13 cellular contexts compared by ENCODE assay signal in genomic region chr1:234869182-234870019, GRCh38.
DNase-seq lines count a peak whose midpoint lies in the region; ATAC-seq and TF ChIP-seq lines count a peak whose summit lies in the region.
"Had no signal": no experiment of that assay in that cellular context is flagged by ENCODE, and none has a peak within 500 bp of the region (broad histone marks: within the 10 kb centered on the region; RNA-seq: fewer than 3 reads in every experiment).

No MANE protein-coding gene starts in this region.

- no peak overlapping the region for H3K4me2 ChIP-seq in SK-N-SH

- H3K9me3 Mint-ChIP-seq in stimulated activated naive B cell treated with anti-CD40 and anti-IgM and Interleukin-4, amounts not matched to agents 10 μg/mL and 1 μg/mL and 100 μg/mL, for 72 hours = peaks cover 0 to 2% of the 10 kb centered on the region in 2 donors
- no peaks in the 10 kb centered on the region for H3K9me3 Mint-ChIP-seq in naive thymus-derived CD8-positive, alpha-beta T cell
- H3K9me3 Mint-ChIP-seq: naive B cell had no signal

- no peaks in the 10 kb centered on the region for H3K36me3 ChIP-seq in SK-N-SH (replicated peaks in 1 of 2; ENCODE audit: control insufficient read depth in 1 of 2, insufficient read depth in 2 of 2, low read length in 1 of 2)

- no peaks in the 10 kb centered on the region for H3K27me3 Mint-ChIP-seq in stimulated activated naive B cell treated with anti-CD40 and anti-IgM and Interleukin-4, amounts not matched to agents 10 μg/mL and 1 μg/mL and 100 μg/mL, for 72 hours
- no peaks in the 10 kb centered on the region for H3K27me3 Mint-ChIP-seq in naive thymus-derived CD8-positive, alpha-beta T cell
- H3K27me3 Mint-ChIP-seq: naive B cell had no signal

- no peak for TF ChIP-seq RAD21 in SK-N-SH (IDR thresholded peaks at IDR 0.05; ENCODE audit: low read length)

- ATAC-seq in left ventricle myocardium superior (no peak), right cardiac atrium (no peak)
- ATAC-seq in stimulated activated naive B cell treated with anti-CD40 and anti-IgM and Interleukin-4, amounts not matched to agents 10 μg/mL and 1 μg/mL and 100 μg/mL, for 72 hours (replicated peaks) = no peak
- ATAC-seq in naive thymus-derived CD8-positive, alpha-beta T cell = no peak
- ATAC-seq: WTC11 had no signal

- peak; percentile 57 for DNase-seq in cardiac septum (ENCODE audit: low spot score)
- no peak for DNase-seq in left ventricle myocardium superior
- peak; percentile 74 for DNase-seq in NCI-H82 treated with DMSO at 0.1 percent for 48 hours (lab: John Stamatoyannopoulos, UW; ENCODE audit: unreplicated experiment)
- peak in 1 of 3 donors; percentile 44 for DNase-seq in right cardiac atrium
- DNase-seq in stimulated activated naive B cell treated with anti-CD40 and anti-IgM and Interleukin-4, amounts not matched to agents 10 μg/mL and 1 μg/mL and 100 μg/mL, for 72 hours = no peak
- DNase-seq in naive thymus-derived CD8-positive, alpha-beta T cell = no peak
- no peak for DNase-seq in kidney glomerular epithelial cell (lab: John Stamatoyannopoulos, UW)
- no peak for DNase-seq in SK-N-SH
- DNase-seq: anterior cingulate cortex, naive B cell, NCI-H1930, NCI-H748 treated with DMSO at 0.1 percent for 48 hours had no signal

- no peak overlapping the region for H3K4me3 Mint-ChIP-seq in stimulated activated naive B cell treated with anti-CD40 and anti-IgM and Interleukin-4, amounts not matched to agents 10 μg/mL and 1 μg/mL and 100 μg/mL, for 72 hours
- H3K4me3 Mint-ChIP-seq in naive thymus-derived CD8-positive, alpha-beta T cell = no peak overlapping the region
- H3K4me3 Mint-ChIP-seq: WTC11 had no signal

- no peaks in the 10 kb centered on the region for H4K20me1 ChIP-seq in SK-N-SH (ENCODE audit: insufficient read depth)

- H3K27ac Mint-ChIP-seq in stimulated activated naive B cell treated with anti-CD40 and anti-IgM and Interleukin-4, amounts not matched to agents 10 μg/mL and 1 μg/mL and 100 μg/mL, for 72 hours = peak overlapping the region; percentile 1
- peak overlapping the region in 4 of 10 donors; percentile 18 to 52 (median 48) for H3K27ac Mint-ChIP-seq in naive thymus-derived CD8-positive, alpha-beta T cell
- H3K27ac Mint-ChIP-seq: WTC11 had no signal

- CTCF ChIA-PET in SK-N-SH (lab: Yijun Ruan, JAX) = interaction anchor here (1.0 kb wide), 1 partner anchor 89 kb away, joined by 3 read pairs; no protein-coding TSS in a partner anchor

- H3K9me3 ChIP-seq in right cardiac atrium (ENCODE audit: control insufficient read depth, low read length) (no peaks in the 10 kb centered on the region), SK-N-SH (no peaks in the 10 kb centered on the region)

- POLR2A ChIA-PET in naive thymus-derived CD8-positive, alpha-beta T cell (lab: Charles Lee) = no interaction called here
- POLR2A ChIA-PET in SK-N-SH (lab: Yijun Ruan, JAX) = no interaction called here

- H3K4me1 ChIP-seq in right cardiac atrium (ENCODE audit: control insufficient read depth, insufficient read depth, low read length) (peaks cover 18% of the 10 kb centered on the region), SK-N-SH (ENCODE audit: control insufficient read depth in 1 of 2, insufficient read depth in 2 of 2, low read depth in 1 of 2, low read length in 1 of 2) (peaks cover 0 to 6% of the 10 kb centered on the region in 2 experiments; a peak in 1 of 4 replicates)

- TF ChIP-seq CTCF in SK-N-SH (IDR thresholded peaks at IDR 0.05) = no peak

- H2AFZ ChIP-seq in SK-N-SH (ENCODE audit: low read depth) = no peak overlapping the region

- intact Hi-C loops in cardiac septum (cut with DNase I) (loop anchor here (5.0 kb wide), 2 partner anchors 147 to 257 kb away; partner anchors contain the start of gene IRF2BP2), left ventricle myocardium superior (cut with micrococcal nuclease) (no loop called here), right cardiac atrium (cut with DNase I) (loop anchor here in 1 of 4 donors (10.0 kb wide), 2 partner anchors 105 to 205 kb away; no protein-coding TSS in a partner anchor)

- H3K27ac ChIP-seq in right cardiac atrium (ENCODE audit: low read length) (peak overlapping the region; percentile 13), SK-N-SH (ENCODE audit: low read depth in 2 of 2, low read length in 1 of 2) (no peak overlapping the region)

- no peaks in the 10 kb centered on the region for H3K9me2 ChIP-seq in SK-N-SH

- H3K4me3 ChIP-seq in right cardiac atrium (ENCODE audit: low read length) = no peak overlapping the region
- no peak overlapping the region for H3K4me3 ChIP-seq in SK-N-SH (ENCODE audit: low read depth in 2 of 2, low read length in 1 of 2)

- 66% methylated on average over 16 of the region's 16 CpGs for WGBS in right cardiac atrium
- 89% methylated on average over 16 of the region's 16 CpGs for WGBS in SK-N-SH (ENCODE audit: low lambda C conversion rate)

- no peaks in the 10 kb centered on the region for H3K36me3 Mint-ChIP-seq in stimulated activated naive B cell treated with anti-CD40 and anti-IgM and Interleukin-4, amounts not matched to agents 10 μg/mL and 1 μg/mL and 100 μg/mL, for 72 hours
- H3K36me3 Mint-ChIP-seq in naive thymus-derived CD8-positive, alpha-beta T cell = no peaks in the 10 kb centered on the region
- H3K36me3 Mint-ChIP-seq: naive B cell, WTC11 had no signal

- H3K27me3 ChIP-seq in right cardiac atrium (ENCODE audit: control insufficient read depth, insufficient read depth) = no peaks in the 10 kb centered on the region
- H3K27me3 ChIP-seq in SK-N-SH (ENCODE audit: insufficient read depth) = no peaks in the 10 kb centered on the region

- H3K79me2 ChIP-seq in SK-N-SH (ENCODE audit: insufficient read depth) = no peaks in the 10 kb centered on the region

- H3K4me1 Mint-ChIP-seq in stimulated activated naive B cell treated with anti-CD40 and anti-IgM and Interleukin-4, amounts not matched to agents 10 μg/mL and 1 μg/mL and 100 μg/mL, for 72 hours = peaks cover 6 to 18% of the 10 kb centered on the region in 2 donors
- peaks cover 0 to 19% (median 2%) of the 10 kb centered on the region in 4 donors for H3K4me1 Mint-ChIP-seq in naive thymus-derived CD8-positive, alpha-beta T cell
- H3K4me1 Mint-ChIP-seq: WTC11 had no signal

- no peaks in the 10 kb centered on the region for H3F3A ChIP-seq in SK-N-SH (replicated peaks; ENCODE audit: insufficient read depth)

- TF ChIP-seq EP300 in SK-N-SH (IDR thresholded peaks at IDR 0.05; ENCODE audit: borderline replicate concordance in 1 of 2, low read depth in 1 of 2, low read length in 1 of 2) = no peak

- no peak overlapping the region for H3K9ac ChIP-seq in SK-N-SH

TF ChIP-seq in SK-N-SH, 30 proteins besides CTCF, POLR2A, EP300 and RAD21:
- TF ChIP-seq REST (IDR thresholded peaks at IDR 0.05; ENCODE audit: low read depth, low read length) = no peak
- no peak for TF ChIP-seq MXI1 (IDR thresholded peaks at IDR 0.05; ENCODE audit: low read depth, low read length)
- no peak for TF ChIP-seq NRF1 (IDR thresholded peaks at IDR 0.05; ENCODE audit: low read depth, low read length)
- TF ChIP-seq EZH2phosphoT487 (IDR thresholded peaks at IDR 0.05; ENCODE audit: borderline replicate concordance, low read depth) = no peak
- no peak for TF ChIP-seq YY1 (IDR thresholded peaks at IDR 0.05; ENCODE audit: low read depth)

Comparison
In these comparisons a context has a peak if more than half of its experiments do, and no peak if none do; other contexts are left out.
1. DNase-seq: peak in cardiac septum (single experiment) and NCI-H82 treated with DMSO at 0.1 percent for 48 hours (single experiment); none in left ventricle myocardium superior (single experiment), stimulated activated naive B cell treated with anti-CD40 and anti-IgM and Interleukin-4, amounts not matched to agents 10 μg/mL and 1 μg/mL and 100 μg/mL, for 72 hours (single experiment), naive thymus-derived CD8-positive, alpha-beta T cell (0 of 10), kidney glomerular epithelial cell (single experiment) and SK-N-SH (single experiment).